In genomic region chr2:5373200-5373599, GRCh38 we compare ENCODE assay signal across 17 cellular contexts.
DNase-seq lines count a peak whose midpoint lies in the region; ATAC-seq and TF ChIP-seq lines count a peak whose summit lies in the region.
"Had no signal": no experiment of that assay in that cellular context is flagged by ENCODE, and none has a peak within 500 bp of the region (broad histone marks: within the 10 kb centered on the region; RNA-seq: fewer than 3 reads in every experiment).

No MANE protein-coding gene starts in this region.

- H3K4me3 Mint-ChIP-seq in chondrocyte (ENCODE audit: unreplicated experiment) (peak overlapping the region; percentile 55), nephron (peak overlapping the region; percentile 68 to 82 (median 75)), osteocyte (ENCODE audit: unreplicated experiment) (no peak overlapping the region)
- H3K4me3 Mint-ChIP-seq: activated CD4-positive, alpha-beta T cell treated with anti-CD3 and anti-CD28 coated beads, Interleukin-2, amount 10 ng/mL, durations not matched to agents 7 days and 5 days; B cell; stimulated activated naive CD8-positive, alpha-beta T cell treated with anti-CD3 and anti-CD28 coated beads, Interleukin-15, Interleukin-2, amounts not matched to agents 100 ng/mL and 50 ng/mL, for 24 hours; T-helper 1 cell treated with Interleukin-12 subunit alpha and Interleukin-12 subunit beta and Interleukin-4 antibody, amounts not matched to agents 30 μg/mL and 1 μg/mL, for 36 hours had no signal

- H3K27me3 Mint-ChIP-seq in chondrocyte (ENCODE audit: low read depth) = no peaks in the 10 kb centered on the region
- peaks cover 55% of the 10 kb centered on the region for H3K27me3 Mint-ChIP-seq in nephron (ENCODE audit: low read depth)
- H3K27me3 Mint-ChIP-seq in osteocyte (ENCODE audit: unreplicated experiment) = peaks cover 10% of the 10 kb centered on the region
- H3K27me3 Mint-ChIP-seq: activated CD4-positive, alpha-beta T cell treated with anti-CD3 and anti-CD28 coated beads, Interleukin-2, amount 10 ng/mL, durations not matched to agents 7 days and 5 days had no signal

- H3K27ac Mint-ChIP-seq in chondrocyte (ENCODE audit: unreplicated experiment) (no peak overlapping the region), nephron (peak overlapping the region; percentile 22 to 75 (median 49)), osteocyte (ENCODE audit: unreplicated experiment) (no peak overlapping the region)
- H3K27ac Mint-ChIP-seq: activated CD4-positive, alpha-beta T cell treated with anti-CD3 and anti-CD28 coated beads, Interleukin-2, amount 10 ng/mL, durations not matched to agents 7 days and 5 days; B cell; stimulated activated naive CD8-positive, alpha-beta T cell treated with anti-CD3 and anti-CD28 coated beads, Interleukin-15, Interleukin-2, amounts not matched to agents 100 ng/mL and 50 ng/mL, for 24 hours; T-helper 1 cell treated with Interleukin-12 subunit alpha and Interleukin-12 subunit beta and Interleukin-4 antibody, amounts not matched to agents 30 μg/mL and 1 μg/mL, for 36 hours had no signal

- intact Hi-C loops in left ventricle myocardium superior (cut with micrococcal nuclease) = no loop called here

- DNase-seq in D341Med (ENCODE audit: low spot score) = peak; percentile 66
- peak; percentile 26 for DNase-seq in NCI-H2107 (lab: John Stamatoyannopoulos, UW)
- DNase-seq in chondrocyte (ENCODE audit: low spot score) = no peak
- no peak for DNase-seq in left ventricle myocardium superior
- no peak for DNase-seq in osteocyte (ENCODE audit: extremely low spot score, unreplicated experiment)
- DNase-seq: activated CD4-positive, alpha-beta T cell treated with anti-CD3 and anti-CD28 coated beads, Interleukin-2, amount 10 ng/mL, durations not matched to agents 7 days and 5 days; activated effector memory CD4-positive, alpha-beta T cell treated with anti-CD3 and anti-CD28 coated beads, Interleukin-2, amount 50 U/mL, for 16 hours; heart left ventricle; mesenchymal stem cell; NCI-H2081; PC-9 had no signal

- peaks cover 2% of the 10 kb centered on the region for H3K36me3 Mint-ChIP-seq in chondrocyte (ENCODE audit: low read depth)
- no peaks in the 10 kb centered on the region for H3K36me3 Mint-ChIP-seq in nephron (ENCODE audit: low read depth)
- no peaks in the 10 kb centered on the region for H3K36me3 Mint-ChIP-seq in osteocyte (ENCODE audit: unreplicated experiment)

- no peaks in the 10 kb centered on the region for H3K9me3 Mint-ChIP-seq in chondrocyte (ENCODE audit: low read depth)
- H3K9me3 Mint-ChIP-seq in nephron = no peaks in the 10 kb centered on the region
- H3K9me3 Mint-ChIP-seq in osteocyte (ENCODE audit: unreplicated experiment) = no peaks in the 10 kb centered on the region
- H3K9me3 Mint-ChIP-seq: activated CD4-positive, alpha-beta T cell treated with anti-CD3 and anti-CD28 coated beads, Interleukin-2, amount 10 ng/mL, durations not matched to agents 7 days and 5 days; stimulated activated naive CD8-positive, alpha-beta T cell treated with anti-CD3 and anti-CD28 coated beads, Interleukin-15, Interleukin-2, amounts not matched to agents 100 ng/mL and 50 ng/mL, for 24 hours; T-helper 1 cell treated with Interleukin-12 subunit alpha and Interleukin-12 subunit beta and Interleukin-4 antibody, amounts not matched to agents 30 μg/mL and 1 μg/mL, for 36 hours had no signal

- ATAC-seq in HG03442 (IDR thresholded peaks at IDR 0.05; ENCODE audit: unreplicated experiment) (no peak), GM19035 (IDR thresholded peaks at IDR 0.05; ENCODE audit: unreplicated experiment) (no peak), left ventricle myocardium superior (no peak)
- ATAC-seq: heart left ventricle had no signal

- H3K4me1 Mint-ChIP-seq in chondrocyte (ENCODE audit: low read depth) (peaks cover 7% of the 10 kb centered on the region), nephron (peaks cover 30% of the 10 kb centered on the region), osteocyte (ENCODE audit: unreplicated experiment) (peaks cover 3% of the 10 kb centered on the region)
- H3K4me1 Mint-ChIP-seq: activated CD4-positive, alpha-beta T cell treated with anti-CD3 and anti-CD28 coated beads, Interleukin-2, amount 10 ng/mL, durations not matched to agents 7 days and 5 days; B cell had no signal

- no peak for TF ChIP-seq CTCF in chondrocyte (IDR thresholded peaks at IDR 0.05)
- no peak for TF ChIP-seq CTCF in nephron (IDR thresholded peaks at IDR 0.05; ENCODE audit: unreplicated experiment in 3 of 3)
- no peak for TF ChIP-seq CTCF in osteocyte (IDR thresholded peaks at IDR 0.05)

Comparison
In these comparisons a context has a peak if more than half of its experiments do, and no peak if none do; other contexts are left out.
1. DNase-seq: peak in D341Med (single experiment) and NCI-H2107 (single experiment); none in chondrocyte (single experiment), left ventricle myocardium superior (single experiment) and osteocyte (single experiment).
2. H3K27ac Mint-ChIP-seq: peak in nephron (3 of 3); none in chondrocyte (single experiment) and osteocyte (single experiment).